Comparison of ENCODE assay signal across 12 cellular contexts in the genomic region with DNA sequence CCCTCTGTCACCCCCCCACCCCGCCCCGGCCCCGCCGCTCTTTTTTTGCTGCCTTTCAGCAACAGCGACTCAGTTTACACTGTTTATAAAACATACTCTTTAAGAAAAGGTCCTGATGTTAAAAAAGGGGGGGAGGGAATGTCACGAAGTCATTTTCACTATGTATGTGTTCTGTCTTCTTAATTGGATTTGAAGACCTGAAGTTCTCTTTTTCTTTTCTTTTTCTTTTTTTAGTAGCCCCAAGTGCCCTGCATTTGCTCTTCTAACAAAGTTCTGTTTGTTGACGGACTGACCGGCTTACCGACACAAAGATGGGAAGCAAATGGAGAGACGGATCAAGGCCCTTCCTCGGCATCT. TPM values are rescaled to one million over a fixed set of nuclear protein-coding genes. Genes with fewer than 3 reads are reported as not detected.
DNase-seq lines count a peak whose midpoint lies in the region; ATAC-seq, FAIRE-seq and TF ChIP-seq lines count a peak whose summit lies in the region.
"Had no signal": no experiment of that assay in that cellular context is flagged by ENCODE, and none has a peak within 500 bp of the region (broad histone marks: within the 10 kb centered on the region; RNA-seq: fewer than 3 reads in every experiment).

No MANE protein-coding gene starts in this region.

- SMC1A ChIA-PET in GM12878 (lab: Charles Lee; ENCODE audit: uncharacterized antibody, unreplicated experiment) = no interaction called here

- H3K36me3 ChIP-seq in ES-I3 (ENCODE audit: insufficient read depth, low read length) (no peaks in the 10 kb centered on the region), GM12878 (ENCODE audit: control insufficient read depth in 2 of 2, insufficient read depth in 2 of 2, low read length in 1 of 2) (no peaks in the 10 kb centered on the region), A673 (ENCODE audit: insufficient read depth, low read length, poor library complexity, severe bottlenecking) (no peaks in the 10 kb centered on the region)
- H3K36me3 ChIP-seq: gastroesophageal sphincter had no signal

- H3K27ac ChIP-seq in A549 = no peak overlapping the region
- no peak overlapping the region for H3K27ac ChIP-seq in GM12878 (ENCODE audit: control insufficient read depth, insufficient read depth)
- H3K27ac ChIP-seq in A673 (ENCODE audit: low read depth, low read length, poor library complexity, severe bottlenecking) = no peak overlapping the region
- H3K27ac ChIP-seq: KMS-11 had no signal

- POLR2A ChIA-PET in A549 (lab: Yijun Ruan, JAX) = interaction anchor here (3.3 kb wide), 1 partner anchor 31 kb away, joined by 24 read pairs; a partner anchor contains a TSS
- POLR2A ChIA-PET in GM12878 (lab: Charles Lee) = no interaction called here
- POLR2A ChIA-PET in naive thymus-derived CD8-positive, alpha-beta T cell (lab: Charles Lee) = no interaction called here
- POLR2A ChIA-PET in A673 (lab: Charles Lee; ENCODE audit: low non-redundant PET) = no interaction called here

- TF ChIP-seq RAD21 in A549 (conservative IDR thresholded peaks at IDR 0.05 in 1 of 2, IDR thresholded peaks at IDR 0.05 in 1 of 2) (no peak), GM12878 (IDR thresholded peaks at IDR 0.05; ENCODE audit: insufficient read depth, low read depth, low read length) (no peak)

- peak overlapping the region; percentile 59 to 89 (median 77) for H3K4me3 Mint-ChIP-seq in naive thymus-derived CD8-positive, alpha-beta T cell

- DNase-seq in A549 (ENCODE audit: low read depth in 1 of 2, low spot score in 1 of 2) (no peak), GM12878 (ENCODE audit: low read depth, low spot score) (no peak), NCI-H1048 (lab: John Stamatoyannopoulos, UW) (no peak), A673 (ENCODE audit: low spot score) (no peak), GM19240 (ENCODE audit: insufficient read length, low spot score) (no peak)
- DNase-seq in naive thymus-derived CD8-positive, alpha-beta T cell = no peak

- no peak overlapping the region for H2AFZ ChIP-seq in GM12878 (ENCODE audit: control insufficient read depth, low read depth, low read length)

- H3K36me3 Mint-ChIP-seq in naive thymus-derived CD8-positive, alpha-beta T cell = no peaks in the 10 kb centered on the region

- H3K4me1 Mint-ChIP-seq in naive thymus-derived CD8-positive, alpha-beta T cell = peaks cover 11 to 36% (median 30%) of the 10 kb centered on the region in 4 donors

- no peaks in the 10 kb centered on the region for H4K20me1 ChIP-seq in GM12878 (ENCODE audit: control insufficient read depth, insufficient read depth)

- H3K9me3 ChIP-seq in A549 (no peaks in the 10 kb centered on the region), ES-I3 (ENCODE audit: control insufficient read depth, insufficient read depth, low read length) (no peaks in the 10 kb centered on the region), GM12878 (replicated peaks; ENCODE audit: control insufficient read depth, insufficient read depth, low read length) (no peaks in the 10 kb centered on the region; the same call in 1 of the 3 replicates), A673 (ENCODE audit: low read depth, low read length, poor library complexity, severe bottlenecking) (no peaks in the 10 kb centered on the region)
- H3K9me3 ChIP-seq: gastroesophageal sphincter, mucosa of descending colon had no signal

- TF ChIP-seq EP300 in A549 (IDR thresholded peaks at IDR 0.05) = no peak
- no peak for TF ChIP-seq EP300 in GM12878 (IDR thresholded peaks at IDR 0.05; ENCODE audit: borderline replicate concordance in 1 of 2, control insufficient read depth in 1 of 2, low read depth in 2 of 2, low read length in 2 of 2)

- H3K9ac ChIP-seq in ES-I3 (ENCODE audit: low read depth, low read length) (peak overlapping the region; percentile 57; the same call in 1 of the 2 replicates), GM12878 (ENCODE audit: control insufficient read depth, insufficient read depth, low read length) (no peak overlapping the region)
- H3K9ac ChIP-seq: KMS-11 had no signal

- TF ChIP-seq CTCF in A549 (IDR thresholded peaks at IDR 0.05) (no peak), GM12878 (IDR thresholded peaks at IDR 0.05 in 2 of 3, conservative IDR thresholded peaks at IDR 0.05 in 1 of 3; ENCODE audit: control insufficient read depth in 2 of 3, extremely low read depth in 1 of 3, insufficient read depth in 1 of 3, low read depth in 3 of 3, low read length in 3 of 3) (no peak), A673 (conservative IDR thresholded peaks at IDR 0.05; ENCODE audit: low read depth, low read length) (no peak)

- in situ Hi-C loops in GM12878 (cut with MboI) = no loop called here

- 59% methylated on average over 8 of the region's 11 CpGs for WGBS in A549 (ENCODE audit: missing lambda C conversion rate)
- 31% methylated on average over 11 of the region's 11 CpGs for WGBS in GM12878 (ENCODE audit: insufficient coverage, insufficient replicate concordance, low lambda C conversion rate, missing lambda C conversion rate)

- no peak for ATAC-seq in A549
- ATAC-seq in GM12878 = no peak
- ATAC-seq in naive thymus-derived CD8-positive, alpha-beta T cell = no peak
- ATAC-seq in GM18858 (IDR thresholded peaks at IDR 0.05; ENCODE audit: unreplicated experiment) = no peak

- FAIRE-seq in A549 (lab: Jason Lieb, UNC) (no peak), GM12878 (lab: Jason Lieb, UNC) (no peak)
- FAIRE-seq: D721Med had no signal

- H3K9me3 Mint-ChIP-seq in naive thymus-derived CD8-positive, alpha-beta T cell = peaks cover 0 to 3% (median 0%) of the 10 kb centered on the region in 9 donors

- CTCF ChIA-PET in A549 (lab: Yijun Ruan, JAX) = interaction anchor here (0.7 to 2.2 kb wide), 4 partner anchors 31 to 644 kb away, joined by 3 to 6 read pairs (median 4); a partner anchor contains a TSS
- CTCF ChIA-PET in GM12878 (lab: Yijun Ruan, JAX) = no interaction called here
- CTCF ChIA-PET in A673 (lab: Charles Lee) = no interaction called here

- H3K4me3 ChIP-seq in A549 (peak overlapping the region; percentile 34; the same call in 2 of the 3 replicates), GM12878 (no peak overlapping the region), A673 (ENCODE audit: low read depth, low read length, poor library complexity, severe bottlenecking) (no peak overlapping the region)
- H3K4me3 ChIP-seq: mucosa of descending colon had no signal

- BruUV-seq in GM12878 (replicated peaks; lab: Mats Ljungman, UMichigan) (no TSS peak), A673 (replicated peaks; lab: Mats Ljungman, UMichigan) (no TSS peak)

- no peak overlapping the region for H3K27ac Mint-ChIP-seq in naive thymus-derived CD8-positive, alpha-beta T cell

- RAD21 ChIA-PET in GM12878 (lab: Charles Lee; ENCODE audit: unreplicated experiment) = no interaction called here

- H3K27me3 ChIP-seq in GM12878 (replicated peaks in 1 of 2; ENCODE audit: control insufficient read depth in 2 of 2, insufficient read depth in 2 of 2, low read length in 1 of 2) = peaks cover 7 to 26% of the 10 kb centered on the region in 2 experiments
- peaks cover 91% of the 10 kb centered on the region for H3K27me3 ChIP-seq in A673 (replicated peaks; ENCODE audit: insufficient read depth, low read depth, low read length, poor library complexity)
- H3K27me3 ChIP-seq: gastroesophageal sphincter had no signal

- peaks cover 11 to 60% (median 30%) of the 10 kb centered on the region in 5 donors for H3K27me3 Mint-ChIP-seq in naive thymus-derived CD8-positive, alpha-beta T cell

- H3K4me2 ChIP-seq in A549 (peak overlapping the region; percentile 78), GM12878 (ENCODE audit: control insufficient read depth, insufficient read depth) (peak overlapping the region; percentile 30; the same call in 1 of the 2 replicates)
- H3K4me2 ChIP-seq: KMS-11 had no signal

- intact Hi-C loops in GM12878 (cut with micrococcal nuclease; ENCODE audit: unreplicated experiment) = no loop called here
- intact Hi-C loops in A673 (cut with micrococcal nuclease; ENCODE audit: unreplicated experiment) = loop anchor here (5.0 to 10.0 kb wide), 2 partner anchors 66 to 237 kb away; no protein-coding TSS in a partner anchor

- no peaks in the 10 kb centered on the region for H3K79me2 ChIP-seq in GM12878 (ENCODE audit: control insufficient read depth, insufficient read depth, low read length)

- no peak for TF ChIP-seq POLR2A in A549 (IDR thresholded peaks at IDR 0.05; ENCODE audit: low read length)
- no peak for TF ChIP-seq POLR2A in GM12878 (IDR thresholded peaks at IDR 0.05; ENCODE audit: low read depth, low read length)

- H3K4me1 ChIP-seq in A549 = peaks cover 15% of the 10 kb centered on the region; the same call in 2 of the 3 replicates
- no peaks in the 10 kb centered on the region for H3K4me1 ChIP-seq in ES-I3 (ENCODE audit: insufficient read depth, low read length)
- no peaks in the 10 kb centered on the region for H3K4me1 ChIP-seq in GM12878 (ENCODE audit: control insufficient read depth, insufficient read depth, low read length)
- H3K4me1 ChIP-seq in A673 (ENCODE audit: insufficient read depth, low read length, poor library complexity, severe bottlenecking) = no peaks in the 10 kb centered on the region

RNA-seq across cellular contexts. Expression of a gene that starts 2.5 kb away (rescaled TPM):
- 0.43 and 0.61 TPM in 2 replicates for polyA plus RNA-seq in A549 (2011; rRNA removed)
- 0.65 and 0.79 TPM in 2 replicates for polyA plus RNA-seq in A549 (2012; cell fraction: cytosol; rRNA removed)
- 0.47 and 0.56 TPM in 2 replicates for polyA plus RNA-seq in A549 (2012; cell fraction: nucleus; rRNA removed)
- 0.26 to 0.43 TPM (median 0.30 TPM) in 3 replicates for polyA plus RNA-seq in A549 (2017; fragmentation: RNase III; extraction: RNeasy Plus Mini Kit Qiagen cat#74134 plus additional on column Dnase treatment)
- polyA minus RNA-seq in A549 (2011; rRNA and poly(A)+ RNA removed) = 0.97 TPM in 1 of 2 replicates, not detected in the other
- not detected in 2 replicates for total RNA-seq in GM12878 (2013; cell fraction: nucleolus; rRNA removed)
- 0.22 TPM in 1 of 2 replicates, not detected in the other for total RNA-seq in GM12878 (2014; rRNA removed)
- not detected in 2 replicates for total RNA-seq in GM12878 (2014; rRNA removed; fragmentation: Illumina TruSeq; extraction: Trizol)
- not detected in 2 replicates for total RNA-seq in GM12878 (2021)
- not detected for polyA plus RNA-seq in GM12878 (2011; ENCODE audit: low read depth)
- 0.30 TPM in 1 of 2 replicates, not detected in the other for polyA plus RNA-seq in GM12878 (2011; rRNA removed)
- 0.10 TPM in 1 of 2 replicates, not detected in the other for polyA plus RNA-seq in GM12878 (2011; cell fraction: cytosol; rRNA removed)
- polyA plus RNA-seq in GM12878 (2011; cell fraction: nucleus; rRNA removed) = 0.33 TPM in 1 of 2 replicates, not detected in the other
- not detected in 2 replicates for polyA plus RNA-seq in GM12878 (2012)
- polyA plus RNA-seq in GM12878 (2014; fragmentation: Illumina TruSeq; extraction: Trizol) = not detected in 2 replicates
- polyA plus RNA-seq in GM12878 (2014; fragmentation: Nextera tagmentation; extraction: Ambion mirVana) = not detected
- polyA plus RNA-seq in GM12878 (2014; rRNA removed) = 0.36 and 0.56 TPM in 2 replicates
- not detected for polyA plus RNA-seq in GM12878 (2016; fragmentation: Nextera tagmentation; extraction: Ambion mirVana)
- 0.26 TPM in 1 of 2 replicates, not detected in the other for polyA minus RNA-seq in GM12878 (2011; rRNA and poly(A)+ RNA removed)
- not detected in 2 replicates for polyA minus RNA-seq in GM12878 (2011; cell fraction: cytosol; rRNA and poly(A)+ RNA removed)
- not detected in 2 replicates for polyA minus RNA-seq in GM12878 (2011; cell fraction: nucleus; rRNA and poly(A)+ RNA removed)
- not detected for total RNA-seq in naive thymus-derived CD8-positive, alpha-beta T cell
- not detected for polyA plus RNA-seq in naive thymus-derived CD8-positive, alpha-beta T cell
- total RNA-seq in A673 (2021) = 3.2 and 6.2 TPM in 2 replicates

RNA-seq across cellular contexts. Expression of a gene that starts 31.1 kb away (rescaled TPM):
- polyA plus RNA-seq in A549 (2011; rRNA removed) (1,768 and 2,104 TPM in 2 replicates), A549 (2017; fragmentation: RNase III; extraction: RNeasy Plus Mini Kit Qiagen cat#74134 plus additional on column Dnase treatment) (1,795 to 1,877 TPM (median 1,866 TPM) in 3 replicates), GM12878 (2011; rRNA removed) (2,950 and 2,951 TPM in 2 replicates), GM12878 (2014; fragmentation: Illumina TruSeq; extraction: Trizol) (3,485 and 4,083 TPM in 2 replicates), GM12878 (2014; fragmentation: Nextera tagmentation; extraction: Ambion mirVana) (1,000 to 10,000 TPM; 1,791 to 1,844 TPM), GM12878 (2014; rRNA removed) (2,579 and 2,978 TPM in 2 replicates), GM12878 (2016; fragmentation: Nextera tagmentation; extraction: Ambion mirVana) (100 to 1,000 TPM; 655 to 682 TPM)
- polyA plus RNA-seq in A549 (2012; cell fraction: cytosol; rRNA removed) = 1,651 and 1,698 TPM in 2 replicates
- 457 and 491 TPM in 2 replicates for polyA plus RNA-seq in A549 (2012; cell fraction: nucleus; rRNA removed)
- polyA minus RNA-seq in A549 (2011; rRNA and poly(A)+ RNA removed) = 666 and 802 TPM in 2 replicates
- total RNA-seq in GM12878 (2013; cell fraction: nucleolus; rRNA removed) = 245 and 264 TPM in 2 replicates
- total RNA-seq in GM12878 (2014; rRNA removed) (2,058 and 2,209 TPM in 2 replicates), GM12878 (2014; rRNA removed; fragmentation: Illumina TruSeq; extraction: Trizol) (2,377 and 2,415 TPM in 2 replicates), GM12878 (2021) (1,872 and 1,950 TPM in 2 replicates), A673 (2021) (1,168 and 1,205 TPM in 2 replicates)
- polyA plus RNA-seq in GM12878 (2011; ENCODE audit: low read depth) = 3,382 TPM
- polyA plus RNA-seq in GM12878 (2011; cell fraction: cytosol; rRNA removed) = 3,063 and 3,447 TPM in 2 replicates
- polyA plus RNA-seq in GM12878 (2011; cell fraction: nucleus; rRNA removed) = 1,192 and 1,272 TPM in 2 replicates
- 3,368 and 3,751 TPM in 2 replicates for polyA plus RNA-seq in GM12878 (2012)
- polyA minus RNA-seq in GM12878 (2011; rRNA and poly(A)+ RNA removed) = 1,871 and 1,904 TPM in 2 replicates
- 549 and 570 TPM in 2 replicates for polyA minus RNA-seq in GM12878 (2011; cell fraction: cytosol; rRNA and poly(A)+ RNA removed)
- polyA minus RNA-seq in GM12878 (2011; cell fraction: nucleus; rRNA and poly(A)+ RNA removed) = 225 and 312 TPM in 2 replicates
- 1,000 to 10,000 TPM; 1,451 to 1,521 TPM for total RNA-seq in naive thymus-derived CD8-positive, alpha-beta T cell
- 1,000 to 10,000 TPM; 1,041 to 1,187 (median 1,156) TPM for polyA plus RNA-seq in naive thymus-derived CD8-positive, alpha-beta T cell
